ENCODE assay signal across 1 cellular context in genomic region chr1:175597969-175598765, GRCh38.
TF ChIP-seq lines count a peak whose summit lies in the region.

No MANE protein-coding gene starts in this region.

TF ChIP-seq in GM23338, 12 proteins besides CTCF, POLR2A, EP300 and RAD21 (continued from another document):
- TF ChIP-seq ZNF462 (CRISPR knock-in tag; IDR thresholded peaks at IDR 0.05) (no peak), CREB1 (CRISPR knock-in tag; IDR thresholded peaks at IDR 0.05; ENCODE audit: low read depth) (no peak), POLR2AphosphoS5 (IDR thresholded peaks at IDR 0.05; ENCODE audit: low read depth) (no peak), STAT1 (IDR thresholded peaks at IDR 0.05; ENCODE audit: unreplicated experiment) (no peak), ZNF331 (CRISPR knock-in tag; IDR thresholded peaks at IDR 0.05; ENCODE audit: low read depth) (no peak)
